ENCODE assay signal across 23 cellular contexts in the genomic region with DNA sequence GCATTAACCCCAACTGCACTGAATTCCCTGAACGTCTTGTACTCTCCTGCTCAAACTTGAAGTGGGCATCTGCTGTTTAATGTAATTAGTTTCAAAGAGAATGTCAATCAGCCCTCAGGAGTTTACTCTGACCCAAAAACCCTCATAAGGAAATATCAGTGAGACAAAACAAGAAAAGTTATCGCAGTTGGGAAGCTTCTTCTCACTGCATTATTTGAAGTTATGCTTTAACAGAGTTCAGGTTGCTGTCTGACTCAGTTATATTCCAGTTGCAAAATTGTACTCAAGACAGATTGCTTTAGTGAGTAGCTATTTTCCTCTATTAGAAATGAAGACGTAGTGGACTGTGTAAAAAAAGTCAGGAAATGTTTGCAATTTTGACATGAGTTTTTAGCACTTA. TPM values are rescaled to one million over a fixed set of nuclear protein-coding genes. Genes with fewer than 3 reads are reported as not detected.
DNase-seq lines count a peak whose midpoint lies in the region; ATAC-seq lines count a peak whose summit lies in the region.
"Had no signal": no experiment of that assay in that cellular context is flagged by ENCODE, and none has a peak within 500 bp of the region (broad histone marks: within the 10 kb centered on the region; RNA-seq: fewer than 3 reads in every experiment).

No MANE protein-coding gene starts in this region.

- no peak overlapping the region for H3K27ac ChIP-seq in substantia nigra (ENCODE audit: low read depth, low read length, poor library complexity, severe bottlenecking)
- H3K27ac ChIP-seq: cardiac muscle cell, HL-60, testis, vagina had no signal

- DNase-seq in substantia nigra (lab: John Stamatoyannopoulos, UW) (no peak), G401 (ENCODE audit: low spot score) (no peak)
- DNase-seq in activated CD4-positive, alpha-beta T cell treated with anti-CD3 and anti-CD28 coated beads, Interleukin-2, amount 50 U/mL, for 48 hours = no peak
- DNase-seq: activated CD4-positive, alpha-beta T cell treated with anti-CD3 and anti-CD28 coated beads for 4 hours; activated CD8-positive, alpha-beta memory T cell treated with anti-CD3 and anti-CD28 coated beads, Interleukin-2, amount 10 ng/mL, durations not matched to agents 7 days and 5 days; activated naive CD4-positive, alpha-beta T cell treated with anti-CD3 and anti-CD28 coated beads, Interleukin-2, amount 50 U/mL, for 16 hours; cortex of kidney; HFFc6; kidney glomerular epithelial cell; NCI-H1105 treated with DMSO at 0.1 percent for 48 hours; NCI-H510A treated with DMSO at 0.1 percent for 48 hours; small intestine; stimulated activated CD4-positive, alpha-beta T cell treated with anti-CD3 and anti-CD28 coated beads, Interleukin-2, amount 100 ng/mL, for 24 hours; T-helper 17 cell; testis had no signal

- peak; percentile 51 for ATAC-seq in GM18870 (IDR thresholded peaks at IDR 0.05; ENCODE audit: unreplicated experiment)
- ATAC-seq in GM19463 (IDR thresholded peaks at IDR 0.05; ENCODE audit: unreplicated experiment) = peak; percentile 60
- ATAC-seq in HG02763 (IDR thresholded peaks at IDR 0.05; ENCODE audit: unreplicated experiment) = peak; percentile 36
- peak; percentile 46 for ATAC-seq in HG03460 (IDR thresholded peaks at IDR 0.05; ENCODE audit: unreplicated experiment)
- ATAC-seq: activated CD8-positive, alpha-beta memory T cell treated with anti-CD3 and anti-CD28 coated beads, Interleukin-2, amount 10 ng/mL, durations not matched to agents 7 days and 5 days; stimulated activated effector memory CD8-positive, alpha-beta T cell treated with anti-CD3 and anti-CD28 coated beads, Interleukin-12 subunit alpha, Interleukin-12 subunit beta, amount 100 ng/mL, for 72 hours; T-helper 17 cell had no signal

- in situ Hi-C loops in G401 (cut with HindIII; ENCODE audit: low sequenced_read_pairs) = no loop called here

RNA-seq across cellular contexts. Expression of gene PPIC, which starts 52.1 kb away (rescaled TPM):
- total RNA-seq in G401 (2014; rRNA removed; shearing (Covaris generic)) = 2.3 and 4.1 TPM in 2 replicates
- total RNA-seq: activated CD8-positive, alpha-beta memory T cell treated with anti-CD3 and anti-CD28 coated beads, Interleukin-2, amount 10 ng/mL, durations not matched to agents 7 days and 5 days; T-helper 17 cell had no signal
